In the genomic region with DNA sequence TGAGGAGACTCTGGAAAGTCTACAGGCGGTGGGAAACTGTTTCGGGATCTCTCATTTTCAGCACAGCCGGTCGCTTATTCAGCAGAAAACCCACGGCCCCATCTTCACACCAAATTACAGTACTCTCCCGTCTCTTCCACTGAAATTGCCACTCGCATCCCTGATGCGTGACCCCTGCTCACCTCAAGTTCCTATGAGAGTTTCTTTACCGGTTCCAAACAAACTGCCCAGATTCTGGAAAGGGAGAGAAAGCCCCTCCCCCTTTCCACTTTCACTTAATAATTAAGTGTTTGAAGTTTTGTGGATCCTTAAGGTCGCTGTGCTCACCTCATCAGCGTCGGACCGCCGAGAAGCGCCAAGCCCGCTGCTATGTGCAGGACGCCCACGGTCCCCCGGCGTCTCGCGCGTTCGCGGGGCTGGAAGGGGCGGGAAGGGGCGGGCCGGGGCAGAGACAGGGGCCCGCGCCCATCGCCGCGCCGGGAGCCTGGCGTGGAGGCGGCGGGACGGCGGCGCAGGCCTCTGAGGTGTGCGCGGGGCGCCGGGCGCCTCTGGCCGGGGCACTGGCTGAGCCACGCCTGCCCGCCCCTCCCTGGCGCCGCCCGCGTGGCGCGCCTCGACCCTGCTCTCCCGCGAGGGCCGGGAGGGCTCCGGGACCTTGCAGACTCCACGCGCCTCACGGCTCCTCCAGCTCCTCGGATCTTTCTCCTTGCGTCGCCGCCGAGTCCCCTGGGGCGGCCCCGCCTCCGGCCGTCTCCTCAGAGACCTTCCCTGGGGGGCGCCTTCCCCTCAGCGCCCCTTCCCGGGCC, we compare ENCODE assay signal across 9 cellular contexts. TPM values are rescaled to one million over a fixed set of nuclear protein-coding genes. Genes with fewer than 3 reads are reported as not detected.
DNase-seq lines count a peak whose midpoint lies in the region; ATAC-seq lines count a peak whose summit lies in the region.
"Had no signal": no experiment of that assay in that cellular context is flagged by ENCODE, and none has a peak within 500 bp of the region (broad histone marks: within the 10 kb centered on the region; RNA-seq: fewer than 3 reads in every experiment).

A gene (minus strand): TSS at position 521 of the 806 bp plus-strand sequence. CDS start 41,124 bp downstream, outside the sequence.

- peak within 1 kb of the TSS; percentile 20 for H3K9ac ChIP-seq in HUES6 (ENCODE audit: low read length)
- peak within 1 kb of the TSS; percentile 61 for H3K9ac ChIP-seq in mesendoderm (ENCODE audit: low read length)

- H3K36me3 ChIP-seq in HUES6 (ENCODE audit: control insufficient read depth, insufficient read depth, low read length) = no peaks in the 10 kb centered on the region
- H3K36me3 ChIP-seq in mesendoderm (ENCODE audit: control insufficient read depth, insufficient read depth, low read length) = no peaks in the 10 kb centered on the region

- H3K36me3 Mint-ChIP-seq in dendritic cell treated with granulocyte-macrophage colony-stimulating factor and Interleukin-4, amounts not matched to agents 40 ng/mL and 50 ng/mL, for 4 days (ENCODE audit: low read depth) = no peaks in the 10 kb centered on the region

- H2BK120ac ChIP-seq in mesendoderm (ENCODE audit: low read depth, low read length) = no peak within 1 kb of the TSS

- H3K9me3 ChIP-seq in HUES6 (ENCODE audit: control insufficient read depth, insufficient read depth, low read depth, low read length) = no peaks in the 10 kb centered on the region

- H3K27me3 ChIP-seq in HUES6 (ENCODE audit: control insufficient read depth, insufficient read depth, low read length) = peaks cover 40% of the 10 kb centered on the region
- H3K27me3 ChIP-seq in mesendoderm (ENCODE audit: insufficient read depth, low read length, poor library complexity) = peaks cover 4% of the 10 kb centered on the region

- peak within 1 kb of the TSS; percentile 58 for H3K4me3 Mint-ChIP-seq in dendritic cell treated with granulocyte-macrophage colony-stimulating factor and Interleukin-4, amounts not matched to agents 40 ng/mL and 50 ng/mL, for 4 days
- H3K4me3 Mint-ChIP-seq: central memory CD8-positive, alpha-beta T cell had no signal

- intact Hi-C loops in dendritic cell treated with granulocyte-macrophage colony-stimulating factor and Interleukin-4, amounts not matched to agents 40 ng/mL and 50 ng/mL, for 4 days (cut with micrococcal nuclease) = no loop called here

- WGBS in mesendoderm (ENCODE audit: extremely low coverage, insufficient coverage, low lambda C conversion rate) = no CpG with 5 or more reads among the region's 74 CpGs

- DNase-seq in AG20443 (ENCODE audit: low spot score) (peak; percentile 84), mesendoderm (peak; percentile 48), hippocampal formation (lab: John Stamatoyannopoulos, UW) (no peak), LoVo (ENCODE audit: low spot score) (no peak), SIG-M5 treated with dmso at 0.1 percent for 504 hours (lab: John Stamatoyannopoulos, UW; ENCODE audit: unreplicated experiment) (no peak)

- peak within 1 kb of the TSS; percentile 77 for H3K18ac ChIP-seq in mesendoderm (ENCODE audit: low read length)

- no peak for ATAC-seq in HG03196 (IDR thresholded peaks at IDR 0.05; ENCODE audit: unreplicated experiment)

- no peak within 1 kb of the TSS for H3K4ac ChIP-seq in mesendoderm (ENCODE audit: low read depth, low read length)

- H3K27ac Mint-ChIP-seq in dendritic cell treated with granulocyte-macrophage colony-stimulating factor and Interleukin-4, amounts not matched to agents 40 ng/mL and 50 ng/mL, for 4 days = no peak within 1 kb of the TSS

- H3K23ac ChIP-seq in mesendoderm (ENCODE audit: low read length) = no peak within 1 kb of the TSS

- peaks cover 5% of the 10 kb centered on the region for H3K4me1 Mint-ChIP-seq in dendritic cell treated with granulocyte-macrophage colony-stimulating factor and Interleukin-4, amounts not matched to agents 40 ng/mL and 50 ng/mL, for 4 days (ENCODE audit: low read depth)
- H3K4me1 Mint-ChIP-seq: central memory CD8-positive, alpha-beta T cell had no signal

- H2BK15ac ChIP-seq in mesendoderm (replicated peaks; ENCODE audit: low read depth) = no peak within 1 kb of the TSS

- H3K4me1 ChIP-seq in HUES6 (ENCODE audit: control insufficient read depth, insufficient read depth, low read length) (peaks cover 5% of the 10 kb centered on the region), mesendoderm (ENCODE audit: control insufficient read depth, low read depth, low read length) (no peaks in the 10 kb centered on the region)

- H3K56ac ChIP-seq in mesendoderm (ENCODE audit: low read length) = peak within 1 kb of the TSS; percentile 82

- H2AK5ac ChIP-seq in mesendoderm (ENCODE audit: low read length) = no peak within 1 kb of the TSS

- H3K27ac ChIP-seq in HUES6 (ENCODE audit: low read depth, low read length) (no peak within 1 kb of the TSS), mesendoderm (ENCODE audit: low read depth, low read length) (no peak within 1 kb of the TSS)

- no peaks in the 10 kb centered on the region for H3K79me1 ChIP-seq in mesendoderm (ENCODE audit: low read length)

- H3K4me3 ChIP-seq in HUES6 (ENCODE audit: low read depth, low read length) (peak within 1 kb of the TSS; percentile 57), mesendoderm (ENCODE audit: low read length) (peak within 1 kb of the TSS; percentile 38)

- H3K79me2 ChIP-seq in mesendoderm (ENCODE audit: control insufficient read depth, insufficient read depth, low read length) = no peaks in the 10 kb centered on the region

- no peak within 1 kb of the TSS for H2BK5ac ChIP-seq in mesendoderm (ENCODE audit: low read length)

- H3K27me3 Mint-ChIP-seq in dendritic cell treated with granulocyte-macrophage colony-stimulating factor and Interleukin-4, amounts not matched to agents 40 ng/mL and 50 ng/mL, for 4 days = peaks cover 54% of the 10 kb centered on the region

- H4K5ac ChIP-seq in mesendoderm (ENCODE audit: low read length) = no peak within 1 kb of the TSS

- peak within 1 kb of the TSS; percentile 59 for H3K4me2 ChIP-seq in mesendoderm (ENCODE audit: low read length)

- H4K8ac ChIP-seq in mesendoderm (ENCODE audit: low read depth, low read length) = no peak within 1 kb of the TSS

- H3K9me3 Mint-ChIP-seq in dendritic cell treated with granulocyte-macrophage colony-stimulating factor and Interleukin-4, amounts not matched to agents 40 ng/mL and 50 ng/mL, for 4 days = peaks cover 5% of the 10 kb centered on the region
- H3K9me3 Mint-ChIP-seq: central memory CD8-positive, alpha-beta T cell had no signal

RNA-seq across cellular contexts. Expression of the gene that starts here (rescaled TPM):
- polyA plus RNA-seq in mesendoderm (2013, experiment 1 of 2) = 0.79 TPM
- polyA plus RNA-seq in mesendoderm (2013, experiment 2 of 2) = 0.78 TPM

Comparison
In these comparisons a context has a peak if more than half of its experiments do, and no peak if none do; other contexts are left out.
1. DNase-seq: peak in AG20443 (single experiment) and mesendoderm (single experiment); none in hippocampal formation (0 of 2), LoVo (single experiment) and SIG-M5 treated with dmso at 0.1 percent for 504 hours (single experiment).